Comparison of ENCODE assay signal across 10 cellular contexts in genomic region chr16:75099075-75099667, GRCh38. TPM values are rescaled to one million over a fixed set of nuclear protein-coding genes. Genes with fewer than 3 reads are reported as not detected.
DNase-seq lines count a peak whose midpoint lies in the region; ATAC-seq, FAIRE-seq and TF ChIP-seq lines count a peak whose summit lies in the region.
"Had no signal": no experiment of that assay in that cellular context is flagged by ENCODE, and none has a peak within 500 bp of the region (broad histone marks: within the 10 kb centered on the region; RNA-seq: fewer than 3 reads in every experiment).

No MANE protein-coding gene starts in this region.

- DNase-seq in K562 (ENCODE audit: extremely low read depth in 1 of 4, low spot score in 3 of 4) (no peak), nephron progenitor cell (no peak), Calu3 (no peak), GM10266 (ENCODE audit: extremely low spot score) (no peak), NCI-H526 (lab: John Stamatoyannopoulos, UW) (no peak)
- DNase-seq: KG1 had no signal

- H3K27ac ChIP-seq in BLaER1 treated with 17β-estradiol and CSF1 and Interleukin-3, amounts not matched to agents 10 nM and 100 nM, result peak overlapping the region; percentile 55 to 81 (median 71); a peak in 21 of 22 replicates
- H3K27ac ChIP-seq in K562 (ENCODE audit: extremely low read depth, low read depth, low read length), result no peak overlapping the region
- H3K27ac ChIP-seq: SK-N-MC had no signal

- H3K4me3 Mint-ChIP-seq in nephron progenitor cell, result no peak overlapping the region
- H3K4me3 Mint-ChIP-seq in Calu3 (ENCODE audit: low read depth, unreplicated experiment), result no peak overlapping the region

- peaks cover 6 to 59% (median 30%) of the 10 kb centered on the region in 11 experiments; a peak in 20 of 22 replicates for H3K36me3 ChIP-seq in BLaER1 treated with 17β-estradiol and CSF1 and Interleukin-3, amounts not matched to agents 10 nM and 100 nM
- H3K36me3 ChIP-seq in K562 (ENCODE audit: control insufficient read depth, insufficient read depth, low read length), result peaks cover 21% of the 10 kb centered on the region; the same call in 2 of the 3 replicates

- H3K4me2 ChIP-seq in BLaER1 treated with 17β-estradiol and CSF1 and Interleukin-3, amounts not matched to agents 10 nM and 100 nM, result peak overlapping the region; percentile 80 to 97 (median 92)
- no peak overlapping the region for H3K4me2 ChIP-seq in K562 (ENCODE audit: insufficient read depth, low read length)

- no peak overlapping the region for H2AFZ ChIP-seq in K562 (ENCODE audit: low read depth, low read length)

- 59% methylated on average over 7 of the region's 8 CpGs for WGBS in K562 (ENCODE audit: insufficient coverage, low coverage, missing lambda C conversion rate)

- H3K27me3 Mint-ChIP-seq in nephron progenitor cell (ENCODE audit: low read depth, poor library complexity), result peaks cover under 1% of the 10 kb centered on the region
- H3K27me3 Mint-ChIP-seq in Calu3 (ENCODE audit: unreplicated experiment), result peaks cover 16% of the 10 kb centered on the region

- intact Hi-C loops in K562 (cut with micrococcal nuclease) (no loop called here), Calu3 (cut with micrococcal nuclease; ENCODE audit: unreplicated experiment) (loop anchor here (5.0 kb wide), 1 partner anchor 87 kb away; no protein-coding TSS in a partner anchor)

- peaks cover 56 to 98% (median 97%) of the 10 kb centered on the region in 10 experiments for H3K4me1 ChIP-seq in BLaER1 treated with 17β-estradiol and CSF1 and Interleukin-3, amounts not matched to agents 10 nM and 100 nM
- H3K4me1 ChIP-seq in K562 (replicated peaks in 1 of 2; ENCODE audit: control insufficient read depth in 2 of 2, insufficient read depth in 2 of 2, low read length in 2 of 2), result peaks cover 12% of the 10 kb centered on the region in 2 experiments

- H3K4me1 Mint-ChIP-seq in nephron progenitor cell, result peaks cover 35% of the 10 kb centered on the region
- H3K4me1 Mint-ChIP-seq in Calu3 (ENCODE audit: low read depth, unreplicated experiment), result peaks cover 15% of the 10 kb centered on the region

- TF ChIP-seq CTCF in K562 (IDR thresholded peaks at IDR 0.05 in 2 of 3, conservative IDR thresholded peaks at IDR 0.05 in 1 of 3; ENCODE audit: insufficient read depth in 2 of 3, low read depth in 1 of 3, low read length in 3 of 3) (no peak), nephron progenitor cell (IDR thresholded peaks at IDR 0.05) (no peak), Calu3 (IDR thresholded peaks at IDR 0.05; ENCODE audit: unreplicated experiment) (no peak), GM10266 (IDR thresholded peaks at IDR 0.05; ENCODE audit: control insufficient read depth, insufficient read depth, low read depth, missing control alignments) (no peak)

- no peaks in the 10 kb centered on the region for H3K9me3 ChIP-seq in BLaER1 treated with 17β-estradiol and CSF1 and Interleukin-3, amounts not matched to agents 10 nM and 100 nM (replicated peaks in 1 of 11)
- no peaks in the 10 kb centered on the region for H3K9me3 ChIP-seq in K562 (replicated peaks; ENCODE audit: control insufficient read depth, insufficient read depth, low read depth, low read length)

- H3K9me3 Mint-ChIP-seq in nephron progenitor cell, result no peaks in the 10 kb centered on the region
- H3K9me3 Mint-ChIP-seq in Calu3 (ENCODE audit: low read depth, unreplicated experiment), result peaks cover 2% of the 10 kb centered on the region

- CTCF ChIA-PET in K562 (lab: Yijun Ruan, JAX; ENCODE audit: low intra/inter-chr PET ratio), result no interaction called here
- CTCF ChIA-PET in Calu3 (lab: Charles Lee), result no interaction called here

- no peaks in the 10 kb centered on the region for H3K9me1 ChIP-seq in K562 (ENCODE audit: control insufficient read depth, insufficient read depth, low read length)

- no peak for TF ChIP-seq RAD21 in K562 (CRISPR knock-in tag; conservative IDR thresholded peaks at IDR 0.05 in 1 of 2, IDR thresholded peaks at IDR 0.05 in 1 of 2)

- H3K4me3 ChIP-seq in BLaER1 treated with 17β-estradiol and CSF1 and Interleukin-3, amounts not matched to agents 10 nM and 100 nM, result peak overlapping the region in 9 of 10 experiments; percentile 6 to 51 (median 32); a peak in 12 of 20 replicates
- no peak overlapping the region for H3K4me3 ChIP-seq in K562
- H3K4me3 ChIP-seq: SK-N-MC had no signal

- no peak for FAIRE-seq in K562 (lab: Jason Lieb, UNC)

- H3K27me3 ChIP-seq in BLaER1 treated with 17β-estradiol and CSF1 and Interleukin-3, amounts not matched to agents 10 nM and 100 nM, result no peaks in the 10 kb centered on the region
- H3K27me3 ChIP-seq in K562 (ENCODE audit: control insufficient read depth in 2 of 2, insufficient read depth in 2 of 2, low read length in 2 of 2), result no peaks in the 10 kb centered on the region

- TF ChIP-seq POLR2A in K562 (conservative IDR thresholded peaks at IDR 0.05), result no peak

- ATAC-seq in GM21619 (IDR thresholded peaks at IDR 0.05; ENCODE audit: unreplicated experiment) (peak; percentile 7), K562 (no peak; the same call in 1 of the 3 replicates)
- ATAC-seq in activated CD4-positive, CD25-positive, alpha-beta regulatory T cell treated with anti-CD3 and anti-CD28 coated beads, Interleukin-2, amount 50 U/mL, for 24 hours, result no peak

- POLR2A ChIA-PET in K562 (lab: Yijun Ruan, JAX), result interaction anchor here (0.7 to 1.1 kb wide), 2 partner anchors 12 to 66 kb away, joined by 3 read pairs; no protein-coding TSS in a partner anchor

- no peak for TF ChIP-seq EP300 in K562 (IDR thresholded peaks at IDR 0.05; ENCODE audit: low read length)

- BruUV-seq in K562 (replicated peaks; lab: Mats Ljungman, UMichigan) (no TSS peak), Calu3 (replicated peaks; lab: Mats Ljungman, UMichigan) (no TSS peak)

- H3K36me3 Mint-ChIP-seq in nephron progenitor cell (ENCODE audit: low read depth) (peaks cover 25% of the 10 kb centered on the region), Calu3 (ENCODE audit: insufficient read depth, unreplicated experiment) (peaks cover 6% of the 10 kb centered on the region)

- peaks cover 0 to 80% (median 53%) of the 10 kb centered on the region in 11 experiments; a peak in 16 of 22 replicates for H4K20me1 ChIP-seq in BLaER1 treated with 17β-estradiol and CSF1 and Interleukin-3, amounts not matched to agents 10 nM and 100 nM
- no peaks in the 10 kb centered on the region; the same call in 1 of the 2 replicates for H4K20me1 ChIP-seq in K562 (replicated peaks; ENCODE audit: control insufficient read depth, insufficient read depth, low read length)

- H3K27ac Mint-ChIP-seq in nephron progenitor cell (peak overlapping the region; percentile 51), Calu3 (ENCODE audit: unreplicated experiment) (no peak overlapping the region)

- in situ Hi-C loops in K562 (cut with MboI), result no loop called here

- H3K9ac ChIP-seq in BLaER1 treated with 17β-estradiol and CSF1 and Interleukin-3, amounts not matched to agents 10 nM and 100 nM, result peak overlapping the region in 10 of 11 experiments; percentile 41 to 72 (median 60); a peak in 19 of 22 replicates
- 0 out of 4 replicates have a peak overlapping the region, but pooled peaks of 1 of the 2 experiments have one; percentile 17 for H3K9ac ChIP-seq in K562 (ENCODE audit: insufficient read depth in 1 of 2, low read depth in 2 of 2, low read length in 2 of 2)

- no peaks in the 10 kb centered on the region; the same call in 1 of the 3 replicates for H3K79me2 ChIP-seq in K562 (ENCODE audit: control insufficient read depth, insufficient read depth, low read length)

TF ChIP-seq in K562, 482 proteins besides CTCF, POLR2A, EP300 and RAD21 (continues in another document):
- TF ChIP-seq MEIS2 (IDR thresholded peaks at IDR 0.05; ENCODE audit: partially characterized antibody), result peak; percentile 39

RNA-seq across cellular contexts. Expression of gene LDHD, which starts 17.4 kb away (rescaled TPM):
- total RNA-seq in K562 (2011; cell fraction: chromatin; rRNA removed; ENCODE audit: low replicate concordance), result 0.48 and 1.4 TPM in 2 replicates
- total RNA-seq in K562 (2011; cell fraction: nucleolus; rRNA removed), result 1.7 and 3.0 TPM in 2 replicates
- total RNA-seq in K562 (2011; cell fraction: nucleoplasm; rRNA removed), result 1.1 and 1.5 TPM in 2 replicates
- total RNA-seq in K562 (2014; rRNA removed) (0.33 and 0.73 TPM in 2 replicates), K562 (2014; rRNA removed; fragmentation: Illumina TruSeq; extraction: Trizol) (not detected in 2 replicates), K562 (2015; rRNA removed; fragmentation: Illumina TruSeq; extraction: Trizol) (0.19 and 0.40 TPM in 2 replicates), K562 (2021) (0.69 and 0.83 TPM in 2 replicates), Calu3 (2022) (4.1 and 6.5 TPM in 2 replicates)
- polyA plus RNA-seq in K562 (2011; rRNA removed) (0.08 and 0.33 TPM in 2 replicates), K562 (2014; fragmentation: Illumina TruSeq; extraction: Trizol) (0.19 and 0.25 TPM in 2 replicates), K562 (2014; fragmentation: Nextera tagmentation; extraction: Ambion mirVana) (not detected), K562 (2014; rRNA removed) (0.39 and 0.86 TPM in 2 replicates)
- 0.21 and 1.0 TPM in 2 replicates for polyA plus RNA-seq in K562 (2011; cell fraction: cytosol; rRNA removed)
- polyA plus RNA-seq in K562 (2011; cell fraction: nucleus; rRNA removed), result 0.42 and 2.2 TPM in 2 replicates
- polyA plus RNA-seq in K562 (2012), result 0.61 and 0.93 TPM in 2 replicates
- 0.21 TPM in 1 of 2 replicates, not detected in the other for polyA minus RNA-seq in K562 (2011; rRNA and poly(A)+ RNA removed)
- polyA minus RNA-seq in K562 (2011; cell fraction: cytosol; rRNA and poly(A)+ RNA removed), result not detected in 2 replicates
- polyA minus RNA-seq in K562 (2011; cell fraction: nucleus; rRNA and poly(A)+ RNA removed), result 0.44 and 1.1 TPM in 2 replicates

RNA-seq across cellular contexts. Expression of gene ZFP1, which starts 49.2 kb away (rescaled TPM):
- total RNA-seq in K562 (2011; cell fraction: chromatin; rRNA removed; ENCODE audit: low replicate concordance), result 4.7 and 12.9 TPM in 2 replicates
- total RNA-seq in K562 (2011; cell fraction: nucleolus; rRNA removed), result 5.0 and 6.2 TPM in 2 replicates
- total RNA-seq in K562 (2011; cell fraction: nucleoplasm; rRNA removed), result 7.3 and 8.8 TPM in 2 replicates
- total RNA-seq in K562 (2014; rRNA removed) (9.3 and 10.4 TPM in 2 replicates), K562 (2014; rRNA removed; fragmentation: Illumina TruSeq; extraction: Trizol) (14.7 and 16.1 TPM in 2 replicates), K562 (2015; rRNA removed; fragmentation: Illumina TruSeq; extraction: Trizol) (13.7 and 14.0 TPM in 2 replicates), K562 (2021) (10.8 and 14.7 TPM in 2 replicates), Calu3 (2022) (10.6 and 12.9 TPM in 2 replicates)
- polyA plus RNA-seq in K562 (2011; rRNA removed) (10.8 and 13.3 TPM in 2 replicates), K562 (2014; fragmentation: Illumina TruSeq; extraction: Trizol) (11.4 and 11.6 TPM in 2 replicates), K562 (2014; fragmentation: Nextera tagmentation; extraction: Ambion mirVana) (1 to 10 TPM; 2.6 to 4.1 TPM), K562 (2014; rRNA removed) (5.2 and 6.5 TPM in 2 replicates)
- polyA plus RNA-seq in K562 (2011; cell fraction: cytosol; rRNA removed), result 2.9 and 4.8 TPM in 2 replicates
- 3.9 and 4.2 TPM in 2 replicates for polyA plus RNA-seq in K562 (2011; cell fraction: nucleus; rRNA removed)
- polyA plus RNA-seq in K562 (2012), result 5.4 and 6.8 TPM in 2 replicates
- polyA minus RNA-seq in K562 (2011; rRNA and poly(A)+ RNA removed), result 14.8 and 15.0 TPM in 2 replicates
- polyA minus RNA-seq in K562 (2011; cell fraction: cytosol; rRNA and poly(A)+ RNA removed), result 10.2 and 12.6 TPM in 2 replicates
- 5.3 and 7.8 TPM in 2 replicates for polyA minus RNA-seq in K562 (2011; cell fraction: nucleus; rRNA and poly(A)+ RNA removed)
